Comparison of ENCODE assay signal across 11 cellular contexts in genomic region chr6:6221829-6222535, GRCh38.
A peak's percentile ranks its signal among the peaks of the same experiment; 100 is the strongest.
DNase-seq lines count a peak whose midpoint lies in the region; ATAC-seq and TF ChIP-seq lines count a peak whose summit lies in the region.
"Had no signal": no experiment of that assay in that cellular context is flagged by ENCODE, and none has a peak within 500 bp of the region (broad histone marks: within the 10 kb centered on the region; RNA-seq: fewer than 3 reads in every experiment).

No MANE protein-coding gene starts in this region.

- H3K4me1 Mint-ChIP-seq in immature natural killer cell: no peaks in the 10 kb centered on the region
- H3K4me1 Mint-ChIP-seq: naive B cell had no signal

- peaks cover 0 to 2% (median 0%) of the 10 kb centered on the region in 6 donors for H3K9me3 Mint-ChIP-seq in immature natural killer cell

- H3K27ac ChIP-seq in coronary artery: no peak overlapping the region

- ATAC-seq in HG03432 (IDR thresholded peaks at IDR 0.05; ENCODE audit: unreplicated experiment): no peak

- H3K4me3 Mint-ChIP-seq in immature natural killer cell: no peak overlapping the region
- H3K4me3 Mint-ChIP-seq: naive B cell had no signal

- H3K27ac Mint-ChIP-seq in immature natural killer cell: no peak overlapping the region

- H3K36me3 Mint-ChIP-seq in immature natural killer cell: no peaks in the 10 kb centered on the region
- H3K36me3 Mint-ChIP-seq: naive B cell had no signal

- TF ChIP-seq CTCF in GM12875 (IDR thresholded peaks at IDR 0.05; ENCODE audit: borderline replicate concordance, insufficient read depth, low read depth, low read length) (peak; percentile 52; the same call in 1 of the 2 replicates), coronary artery (IDR thresholded peaks at IDR 0.05) (no peak)

- peaks cover 0 to 5% (median 2%) of the 10 kb centered on the region in 3 donors for H3K27me3 Mint-ChIP-seq in immature natural killer cell (ENCODE audit: low read depth in 3 of 3)

- DNase-seq in AML-193 (lab: John Stamatoyannopoulos, UW): peak; percentile 11 to 15
- peak; percentile 6 for DNase-seq in RPMI7951 (ENCODE audit: low read depth)
- DNase-seq in iPS-NIHi11 (ENCODE audit: low spot score): peak; percentile 63
- DNase-seq in coronary artery (ENCODE audit: low spot score): no peak
- DNase-seq in immature natural killer cell: no peak
- DNase-seq in cerebellum (ENCODE audit: low spot score): no peak
- DNase-seq: activated CD4-positive, alpha-beta T cell treated with anti-CD3 and anti-CD28 coated beads for 1 hour; naive B cell; NCI-H510A treated with DMSO at 0.1 percent for 48 hours had no signal

- H3K4me3 ChIP-seq in GM12875 (ENCODE audit: low read depth, low read length) (no peak overlapping the region), coronary artery (no peak overlapping the region)

Comparison
In these comparisons a context has a peak if more than half of its experiments do, and no peak if none do; other contexts are left out.
1. DNase-seq: peak in AML-193 (2 of 2), RPMI7951 (single experiment) and iPS-NIHi11 (single experiment); none in coronary artery (single experiment), immature natural killer cell (0 of 3) and cerebellum (single experiment).